18 cellular contexts compared by ENCODE assay signal in the genomic region with DNA sequence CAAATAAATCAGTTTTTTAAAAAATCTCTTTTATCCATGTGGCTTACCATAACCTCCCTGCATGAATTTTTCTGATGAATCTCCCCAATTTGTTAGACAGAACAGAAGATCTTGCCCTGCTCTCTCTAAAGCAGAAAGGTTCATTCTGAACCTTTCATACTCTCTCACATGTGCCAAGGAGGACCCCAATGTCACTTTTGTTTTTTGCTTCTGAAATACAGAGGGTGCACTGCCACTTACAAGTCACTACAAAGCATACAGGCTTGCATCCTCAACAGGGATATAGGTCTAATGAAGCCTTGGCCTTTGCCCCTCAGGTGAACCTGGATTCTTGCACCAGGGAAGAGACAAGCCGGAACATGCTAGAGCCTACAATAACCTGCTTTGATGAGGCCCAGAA. TPM values are rescaled to one million over a fixed set of nuclear protein-coding genes. Genes with fewer than 3 reads are reported as not detected.
DNase-seq lines count a peak whose midpoint lies in the region; ATAC-seq, FAIRE-seq and TF ChIP-seq lines count a peak whose summit lies in the region.
"Had no signal": no experiment of that assay in that cellular context is flagged by ENCODE, and none has a peak within 500 bp of the region (broad histone marks: within the 10 kb centered on the region; RNA-seq: fewer than 3 reads in every experiment).

No MANE protein-coding gene starts in this region.

- peak overlapping the region; percentile 32 for H3K27ac ChIP-seq in stomach smooth muscle (ENCODE audit: low read length)
- H3K27ac ChIP-seq: C4-2B, GM23248 had no signal

- H3K9me3 ChIP-seq in BE2C (no peaks in the 10 kb centered on the region), stomach smooth muscle (ENCODE audit: control insufficient read depth in 2 of 2, low read length in 2 of 2) (no peaks in the 10 kb centered on the region)
- H3K9me3 ChIP-seq: Caco-2 had no signal

- peaks cover 15 to 57% of the 10 kb centered on the region in 2 donors for H3K27me3 Mint-ChIP-seq in natural killer cell treated with Interleukin-12 subunit alpha and Interleukin-12 subunit beta and Interleukin-15 and Interleukin-18, amount 100 ng/mL, for 72 hours

- TF ChIP-seq CTCF in BE2C (IDR thresholded peaks at IDR 0.05; ENCODE audit: low read depth, low read length) (no peak), bronchial epithelial cell (IDR thresholded peaks at IDR 0.05; ENCODE audit: insufficient read depth, low read length, severe bottlenecking) (no peak)

- H3K36me3 ChIP-seq in BE2C: peaks cover 79% of the 10 kb centered on the region
- H3K36me3 ChIP-seq in bronchial epithelial cell (ENCODE audit: control insufficient read depth, insufficient read depth, low read length): no peaks in the 10 kb centered on the region
- H3K36me3 ChIP-seq in stomach smooth muscle (ENCODE audit: control insufficient read depth in 2 of 2, insufficient read depth in 2 of 2, low read length in 2 of 2): peaks cover 23 to 26% of the 10 kb centered on the region in 2 donors

- DNase-seq in BE2C (no peak), RKO (ENCODE audit: low spot score) (peak; percentile 71), bronchial epithelial cell (ENCODE audit: low read depth) (peak; percentile 8), D341Med (ENCODE audit: low spot score) (no peak)
- no peak for DNase-seq in stimulated activated CD4-positive, alpha-beta T cell treated with anti-CD3 and anti-CD28 coated beads, Interleukin-4, amount 100 ng/mL, for 4 hours
- DNase-seq in natural killer cell treated with Interleukin-12 subunit alpha and Interleukin-12 subunit beta and Interleukin-15 and Interleukin-18, amount 100 ng/mL, for 72 hours (ENCODE audit: low spot score): no peak
- DNase-seq: ACHN; Caco-2; CD4-positive, alpha-beta T cell; DMS79 treated with DMSO at 0.1 percent for 48 hours; GF-D8; GM23248; HCEC 1CT; KBM-7 had no signal

- no peaks in the 10 kb centered on the region for H3K4me1 Mint-ChIP-seq in natural killer cell treated with Interleukin-12 subunit alpha and Interleukin-12 subunit beta and Interleukin-15 and Interleukin-18, amount 100 ng/mL, for 72 hours (ENCODE audit: low read depth in 2 of 2)

- ATAC-seq in natural killer cell treated with Interleukin-12 subunit alpha and Interleukin-12 subunit beta and Interleukin-15 and Interleukin-18, amount 100 ng/mL, for 72 hours: no peak
- ATAC-seq: HepG2 had no signal

- FAIRE-seq in bronchial epithelial cell (lab: Jason Lieb, UNC): no peak
- FAIRE-seq: HepG2 had no signal

- no peak overlapping the region for H3K9ac ChIP-seq in stomach smooth muscle (ENCODE audit: low read length in 2 of 2)
- H3K9ac ChIP-seq: GM23248 had no signal

- H3K4me1 ChIP-seq in BE2C: peaks cover 31% of the 10 kb centered on the region
- peaks cover 20% of the 10 kb centered on the region for H3K4me1 ChIP-seq in stomach smooth muscle (ENCODE audit: control insufficient read depth, insufficient read depth, low read length)

- no peaks in the 10 kb centered on the region for H3K36me3 Mint-ChIP-seq in natural killer cell treated with Interleukin-12 subunit alpha and Interleukin-12 subunit beta and Interleukin-15 and Interleukin-18, amount 100 ng/mL, for 72 hours

- H3K4me3 ChIP-seq in BE2C (ENCODE audit: low read depth, low read length) (peak overlapping the region; percentile 81), bronchial epithelial cell (ENCODE audit: low read depth, low read length) (no peak overlapping the region), stomach smooth muscle (ENCODE audit: low read length in 2 of 2) (no peak overlapping the region)
- H3K4me3 ChIP-seq: GM23248 had no signal

- peaks cover 3% of the 10 kb centered on the region for H3K9me3 Mint-ChIP-seq in natural killer cell treated with Interleukin-12 subunit alpha and Interleukin-12 subunit beta and Interleukin-15 and Interleukin-18, amount 100 ng/mL, for 72 hours
- H3K9me3 Mint-ChIP-seq: CD4-positive, alpha-beta T cell; IgD-negative memory B cell had no signal

- no peak overlapping the region for H3K4me3 Mint-ChIP-seq in natural killer cell treated with Interleukin-12 subunit alpha and Interleukin-12 subunit beta and Interleukin-15 and Interleukin-18, amount 100 ng/mL, for 72 hours
- H3K4me3 Mint-ChIP-seq: CD4-positive, alpha-beta T cell; IgD-negative memory B cell had no signal

- no peaks in the 10 kb centered on the region for H3K27me3 ChIP-seq in BE2C
- no peaks in the 10 kb centered on the region for H3K27me3 ChIP-seq in bronchial epithelial cell (ENCODE audit: control insufficient read depth, insufficient read depth, low read length)
- H3K27me3 ChIP-seq in stomach smooth muscle (ENCODE audit: control insufficient read depth in 1 of 2, insufficient read depth in 2 of 2, low read length in 2 of 2): no peaks in the 10 kb centered on the region

- no peak overlapping the region for H3K27ac Mint-ChIP-seq in natural killer cell treated with Interleukin-12 subunit alpha and Interleukin-12 subunit beta and Interleukin-15 and Interleukin-18, amount 100 ng/mL, for 72 hours
- H3K27ac Mint-ChIP-seq: CD4-positive, alpha-beta T cell; IgD-negative memory B cell had no signal

RNA-seq across cellular contexts. Expression of gene RGS4, which starts 4.8 kb away (rescaled TPM):
- polyA plus RNA-seq in BE2C (2012; ENCODE audit: insufficient read depth, insufficient read length, low read depth): 285 TPM
- total RNA-seq in bronchial epithelial cell: under 0.01 TPM in 1 of 2 replicates, not detected in the other
- not detected for total RNA-seq in natural killer cell treated with Interleukin-12 subunit alpha and Interleukin-12 subunit beta and Interleukin-15 and Interleukin-18, amount 100 ng/mL, for 72 hours
- total RNA-seq: CD4-positive, alpha-beta T cell; HepG2 had no signal
- polyA plus RNA-seq: HepG2, IgD-negative memory B cell had no signal

Comparison
In these comparisons a context has a peak if more than half of its experiments do, and no peak if none do; other contexts are left out.
1. DNase-seq: peak in RKO (single experiment) and bronchial epithelial cell (single experiment); none in BE2C (single experiment), D341Med (single experiment), stimulated activated CD4-positive, alpha-beta T cell treated with anti-CD3 and anti-CD28 coated beads, Interleukin-4, amount 100 ng/mL, for 4 hours (0 of 2) and natural killer cell treated with Interleukin-12 subunit alpha and Interleukin-12 subunit beta and Interleukin-15 and Interleukin-18, amount 100 ng/mL, for 72 hours (single experiment).